ENCODE assay signal across 32 cellular contexts in the genomic region with DNA sequence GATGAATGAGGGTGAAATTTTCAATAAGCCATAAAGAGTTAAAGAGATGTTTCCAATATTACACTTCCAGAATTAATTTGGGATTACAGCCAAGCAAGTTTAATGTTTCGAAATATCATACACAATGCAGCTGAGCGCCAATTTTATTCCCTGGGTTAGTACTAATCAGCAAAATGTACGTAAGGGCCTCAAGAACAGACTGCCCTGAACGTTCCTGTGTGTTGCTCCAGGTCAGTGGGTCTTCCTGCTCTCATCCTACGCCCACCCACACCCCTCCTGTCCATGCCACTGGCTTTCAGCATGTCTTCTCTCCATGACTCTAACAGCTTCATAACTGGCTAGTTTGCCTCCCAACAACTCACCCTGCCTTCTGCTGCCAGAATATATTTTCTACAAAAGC.
"Had no signal": no experiment of that assay in that cellular context is flagged by ENCODE, and none has a peak within 500 bp of the region (broad histone marks: within the 10 kb centered on the region; RNA-seq: fewer than 3 reads in every experiment).

No MANE protein-coding gene starts in this region.

- H3K4me2 ChIP-seq: hepatocyte, smooth muscle cell had no signal

- H3K36me3 Mint-ChIP-seq: activated CD4-positive, alpha-beta memory T cell treated with anti-CD3 and anti-CD28 coated beads for 36 hours had no signal

- H3K27me3 ChIP-seq: breast epithelium, hepatocyte, ovary, testis had no signal

- H3K9me3 ChIP-seq: breast epithelium, gastrocnemius medialis, ovary, psoas muscle, sigmoid colon, testis had no signal

- H3K36me3 ChIP-seq: breast epithelium, gastrocnemius medialis, ovary, sigmoid colon, WERI-Rb-1 had no signal

- H3K4me1 ChIP-seq: breast epithelium, psoas muscle, testis had no signal

- H2AFZ ChIP-seq: hepatocyte had no signal

- FAIRE-seq: endometrium, urothelium cell line had no signal

- H3K4me3 ChIP-seq: breast epithelium, gastrocnemius medialis, hepatocyte, ovary, psoas muscle, sigmoid colon, smooth muscle cell, testis had no signal

- ATAC-seq: activated CD4-positive, CD25-positive, alpha-beta regulatory T cell treated with anti-CD3 and anti-CD28 coated beads, Interleukin-2, amount 50 U/mL, for 24 hours; gastrocnemius medialis; left cardiac atrium; left ventricle myocardium superior; naive thymus-derived CD4-positive, alpha-beta T cell; psoas muscle had no signal

- H3K4me3 Mint-ChIP-seq: activated CD4-positive, alpha-beta memory T cell treated with anti-CD3 and anti-CD28 coated beads for 36 hours; central memory CD8-positive, alpha-beta T cell had no signal

- DNase-seq: activated CD4-positive, alpha-beta memory T cell treated with anti-CD3 and anti-CD28 coated beads for 36 hours; activated CD4-positive, alpha-beta T cell treated with anti-CD3 and anti-CD28 coated beads for 48 hours; activated CD8-positive, alpha-beta memory T cell treated with anti-CD3 and anti-CD28 coated beads, Interleukin-2, amount 50 U/mL, for 4 hours; activated gamma-delta T cell treated with Interleukin-2 at 50 U/mL for 16 hours; activated naive CD4-positive, alpha-beta T cell treated with anti-CD3 and anti-CD28 coated beads, Interleukin-2, amount 50 U/mL, for 16 hours; activated T-cell treated with anti-CD3 and anti-CD28 coated beads, Interleukin-2, amount 50 U/mL, for 1 hour; amniotic stem cell; dermis blood vessel endothelial cell; effector CD4-positive, alpha-beta T cell; erythroblast; gastrocnemius medialis; glutamatergic neuron; islet precursor cell; left cardiac atrium; left ventricle myocardium superior; naive thymus-derived CD4-positive, alpha-beta T cell; ovary; psoas muscle; sigmoid colon; stimulated activated CD4-positive, alpha-beta T cell treated with anti-CD3 and anti-CD28 coated beads, Interleukin-15, amount 100 ng/mL, for 24 hours; stimulated activated CD4-positive, alpha-beta T cell treated with anti-CD3 and anti-CD28 coated beads, Interleukin-2, amount 100 ng/mL, for 24 hours; stimulated activated naive CD4-positive, alpha-beta T cell; testis; trophoblast cell; WERI-Rb-1 had no signal

- H3K9me3 Mint-ChIP-seq: activated CD4-positive, alpha-beta memory T cell treated with anti-CD3 and anti-CD28 coated beads for 36 hours; central memory CD8-positive, alpha-beta T cell had no signal

- H3K27ac ChIP-seq: breast epithelium, gastrocnemius medialis, hepatocyte, ovary, psoas muscle, sigmoid colon, testis, WERI-Rb-1 had no signal
